In the genomic region with DNA sequence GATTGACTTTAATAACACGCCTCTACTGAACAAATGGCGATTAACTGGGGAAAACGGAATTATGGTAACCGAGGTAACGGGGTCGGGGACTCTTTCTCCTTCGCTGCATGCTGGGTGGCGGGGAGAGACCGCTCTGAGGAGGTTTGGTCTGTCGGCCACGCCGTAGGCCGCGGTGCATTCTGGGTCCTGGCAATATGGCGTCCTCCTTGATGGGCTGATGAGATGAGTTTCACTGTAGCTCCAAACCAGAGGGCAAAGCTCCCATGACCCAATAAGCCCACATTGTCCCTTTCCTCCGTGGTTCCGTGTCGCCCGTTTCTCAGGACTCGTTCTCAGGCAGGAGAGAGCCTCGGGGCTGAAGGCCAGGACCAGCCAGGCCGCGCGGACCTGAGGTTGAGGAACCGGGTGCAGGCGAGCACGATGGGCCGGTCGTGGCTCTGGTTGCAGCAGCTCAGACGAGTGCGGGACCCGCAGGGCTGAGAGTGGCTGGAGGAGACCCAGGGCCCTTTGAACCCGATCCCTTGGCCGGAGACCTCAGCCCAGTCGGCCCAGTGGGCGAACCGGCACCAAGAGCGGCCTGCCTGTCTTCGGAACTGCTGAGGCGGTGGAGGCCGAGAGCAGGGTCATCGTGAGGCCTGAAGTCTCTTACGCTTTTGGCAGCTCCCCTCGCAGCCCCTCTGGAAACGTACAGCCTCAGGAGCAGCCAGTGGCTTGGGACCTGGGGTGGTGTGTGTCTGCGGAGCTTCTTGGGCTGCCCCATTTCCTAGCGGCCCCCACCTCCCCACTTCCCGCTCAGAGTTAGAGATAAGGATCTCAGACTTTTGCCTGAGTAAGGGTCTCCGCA, we compare ENCODE assay signal across 8 cellular contexts. TPM values are rescaled to one million over a fixed set of nuclear protein-coding genes. Genes with fewer than 3 reads are reported as not detected.
DNase-seq lines count a peak whose midpoint lies in the region; FAIRE-seq and TF ChIP-seq lines count a peak whose summit lies in the region.

A gene with protein sequence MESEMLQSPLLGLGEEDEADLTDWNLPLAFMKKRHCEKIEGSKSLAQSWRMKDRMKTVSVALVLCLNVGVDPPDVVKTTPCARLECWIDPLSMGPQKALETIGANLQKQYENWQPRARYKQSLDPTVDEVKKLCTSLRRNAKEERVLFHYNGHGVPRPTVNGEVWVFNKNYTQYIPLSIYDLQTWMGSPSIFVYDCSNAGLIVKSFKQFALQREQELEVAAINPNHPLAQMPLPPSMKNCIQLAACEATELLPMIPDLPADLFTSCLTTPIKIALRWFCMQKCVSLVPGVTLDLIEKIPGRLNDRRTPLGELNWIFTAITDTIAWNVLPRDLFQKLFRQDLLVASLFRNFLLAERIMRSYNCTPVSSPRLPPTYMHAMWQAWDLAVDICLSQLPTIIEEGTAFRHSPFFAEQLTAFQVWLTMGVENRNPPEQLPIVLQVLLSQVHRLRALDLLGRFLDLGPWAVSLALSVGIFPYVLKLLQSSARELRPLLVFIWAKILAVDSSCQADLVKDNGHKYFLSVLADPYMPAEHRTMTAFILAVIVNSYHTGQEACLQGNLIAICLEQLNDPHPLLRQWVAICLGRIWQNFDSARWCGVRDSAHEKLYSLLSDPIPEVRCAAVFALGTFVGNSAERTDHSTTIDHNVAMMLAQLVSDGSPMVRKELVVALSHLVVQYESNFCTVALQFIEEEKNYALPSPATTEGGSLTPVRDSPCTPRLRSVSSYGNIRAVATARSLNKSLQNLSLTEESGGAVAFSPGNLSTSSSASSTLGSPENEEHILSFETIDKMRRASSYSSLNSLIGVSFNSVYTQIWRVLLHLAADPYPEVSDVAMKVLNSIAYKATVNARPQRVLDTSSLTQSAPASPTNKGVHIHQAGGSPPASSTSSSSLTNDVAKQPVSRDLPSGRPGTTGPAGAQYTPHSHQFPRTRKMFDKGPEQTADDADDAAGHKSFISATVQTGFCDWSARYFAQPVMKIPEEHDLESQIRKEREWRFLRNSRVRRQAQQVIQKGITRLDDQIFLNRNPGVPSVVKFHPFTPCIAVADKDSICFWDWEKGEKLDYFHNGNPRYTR (N-terminal part only) (plus strand): TSS at position 184 of the 844 bp plus-strand sequence. CDS start 792 bp downstream, outside the sequence.

- H2AFZ ChIP-seq in OCI-LY7 (ENCODE audit: low read length): peak within 1 kb of the TSS; percentile 80
- H2AFZ ChIP-seq in endothelial cell of umbilical vein (ENCODE audit: low read depth, low read length): peak within 1 kb of the TSS; percentile 94

- peak within 1 kb of the TSS; percentile 80 for H3K27ac ChIP-seq in HUES64 (ENCODE audit: low read depth, low read length)
- H3K27ac ChIP-seq in OCI-LY7 (ENCODE audit: low read depth, low read length, poor library complexity, severe bottlenecking): peak within 1 kb of the TSS; percentile 63
- H3K27ac ChIP-seq in endothelial cell of umbilical vein (ENCODE audit: insufficient read depth, low read depth, low read length): peak within 1 kb of the TSS; percentile 76

- peaks cover 14% of the 10 kb centered on the region for H3K27me3 Mint-ChIP-seq in mesothelial cell of epicardium (ENCODE audit: low read depth)

- peaks cover 27% of the 10 kb centered on the region for H3K4me1 Mint-ChIP-seq in mesothelial cell of epicardium

- H3K27me3 ChIP-seq in HUES64 (ENCODE audit: insufficient read depth, low read length) (peaks cover 5% of the 10 kb centered on the region; the same call in 1 of the 2 replicates), endothelial cell of umbilical vein (ENCODE audit: control insufficient read depth in 2 of 2, insufficient read depth in 2 of 2, low read length in 2 of 2) (no peaks in the 10 kb centered on the region)

- WGBS in HUES64: under 1% methylated on average over 49 of the region's 49 CpGs

- H3K4me3 Mint-ChIP-seq in mesothelial cell of epicardium: peak within 1 kb of the TSS; percentile 95

- H3K79me2 ChIP-seq in OCI-LY7 (ENCODE audit: insufficient read depth, low read depth, low read length): peaks cover 52% of the 10 kb centered on the region
- peaks cover 46% of the 10 kb centered on the region for H3K79me2 ChIP-seq in endothelial cell of umbilical vein (ENCODE audit: control insufficient read depth, insufficient read depth, low read length)

- H3K9me3 ChIP-seq in HUES64 (ENCODE audit: insufficient read depth, low read depth, low read length): no peaks in the 10 kb centered on the region
- no peaks in the 10 kb centered on the region for H3K9me3 ChIP-seq in OCI-LY7 (ENCODE audit: low read length)
- no peaks in the 10 kb centered on the region for H3K9me3 ChIP-seq in endothelial cell of umbilical vein (replicated peaks; ENCODE audit: control insufficient read depth, insufficient read depth, low read length)

- intact Hi-C loops in OCI-LY7 (cut with micrococcal nuclease; ENCODE audit: unreplicated experiment) (no loop called here), endothelial cell of umbilical vein (cut with micrococcal nuclease) (loop anchor here (2.0 to 10.0 kb wide), 2 partner anchors 30 to 290 kb away; no protein-coding TSS in a partner anchor)

- CTCF ChIA-PET in AG04449 (lab: Yijun Ruan, JAX) (interaction anchor here (1.3 to 1.5 kb wide), 2 partner anchors 16 to 31 kb away, joined by 3 to 4 read pairs; no protein-coding TSS in a partner anchor), OCI-LY7 (lab: Charles Lee; ENCODE audit: unreplicated experiment) (no interaction called here), endothelial cell of umbilical vein (lab: Charles Lee) (interaction anchor here (1.2 kb wide), 2 partner anchors 26 to 31 kb away, joined by 3 to 5 read pairs; no protein-coding TSS in a partner anchor)

- dilution Hi-C loops in endothelial cell of umbilical vein (cut with MboI; ENCODE audit: extremely low pct_ligation_motif_present, low sequenced_read_pairs): no loop called here

- peak; percentile 69 for TF ChIP-seq POLR2A in GM18951 (IDR thresholded peaks at IDR 0.05; ENCODE audit: extremely low read depth, insufficient read depth, insufficient read length)
- TF ChIP-seq POLR2A in endothelial cell of umbilical vein (IDR thresholded peaks at IDR 0.05; ENCODE audit: low read depth, low read length): peak; percentile 63

- peak; percentile 85 for FAIRE-seq in endothelial cell of umbilical vein (lab: Jason Lieb, UNC)

- H3K9me3 Mint-ChIP-seq in mesothelial cell of epicardium: no peaks in the 10 kb centered on the region

- BruUV-seq in OCI-LY7 (replicated peaks; lab: Mats Ljungman, UMichigan) (TSS peak; percentile 69), endothelial cell of umbilical vein (replicated peaks; lab: Mats Ljungman, UMichigan) (TSS peak; percentile 58)

- H3K4me3 ChIP-seq in AG04449 (ENCODE audit: low read depth, low read length) (peak within 1 kb of the TSS; percentile 97), HUES64 (ENCODE audit: low read length) (peak within 1 kb of the TSS; percentile 97), OCI-LY7 (ENCODE audit: low read depth, low read length, poor library complexity, severe bottlenecking) (peak within 1 kb of the TSS; percentile 92), endothelial cell of umbilical vein (replicated peaks in 1 of 3; ENCODE audit: insufficient read depth in 1 of 3, low read depth in 1 of 3, low read length in 3 of 3) (peak within 1 kb of the TSS; percentile 72 to 86 (median 78))

- H3K27ac Mint-ChIP-seq in mesothelial cell of epicardium: peak within 1 kb of the TSS; percentile 95

- no peaks in the 10 kb centered on the region for H3K36me3 Mint-ChIP-seq in mesothelial cell of epicardium

- no peaks in the 10 kb centered on the region for H3K9me2 ChIP-seq in OCI-LY7 (ENCODE audit: insufficient read depth, low read length)

- H4K20me1 ChIP-seq in OCI-LY7 (ENCODE audit: insufficient read depth, low read length) (peaks cover 10% of the 10 kb centered on the region), endothelial cell of umbilical vein (replicated peaks; ENCODE audit: control insufficient read depth, extremely low read depth, insufficient read depth, low read length) (no peaks in the 10 kb centered on the region)

- DNase-seq in AG04449 (ENCODE audit: low read depth, low spot score) (peak; percentile 46), OCI-LY7 (ENCODE audit: low spot score) (peak; percentile 92), endothelial cell of umbilical vein (ENCODE audit: low read depth, low spot score) (peak; percentile 95), mesothelial cell of epicardium (ENCODE audit: low spot score in 2 of 2, unreplicated experiment in 2 of 2) (peak; percentile 77 to 89)
- peak; percentile 92 for DNase-seq in activated CD8-positive, alpha-beta memory T cell treated with anti-CD3 and anti-CD28 coated beads, Interleukin-2, amount 50 U/mL, for 48 hours
- peak; percentile 71 for DNase-seq in stimulated activated CD8-positive, alpha-beta memory T cell treated with anti-CD3 and anti-CD28 coated beads, Interleukin-15, amount 100 ng/mL, for 24 hours (ENCODE audit: low read depth)

- H3K4me2 ChIP-seq in OCI-LY7 (ENCODE audit: low read length) (peak within 1 kb of the TSS; percentile 98), endothelial cell of umbilical vein (ENCODE audit: insufficient read depth, low read length) (peak within 1 kb of the TSS; percentile 87)

- peaks cover 3% of the 10 kb centered on the region; the same call in 1 of the 2 replicates for H3K36me3 ChIP-seq in HUES64 (ENCODE audit: insufficient read depth, low read length)
- peaks cover 14% of the 10 kb centered on the region; the same call in 1 of the 2 replicates for H3K36me3 ChIP-seq in OCI-LY7 (ENCODE audit: insufficient read depth, low read length)
- no peaks in the 10 kb centered on the region for H3K36me3 ChIP-seq in endothelial cell of umbilical vein (ENCODE audit: control insufficient read depth in 2 of 2, extremely low read depth in 1 of 2, insufficient read depth in 2 of 2, low read length in 2 of 2)

- H3K9ac ChIP-seq in HUES64 (ENCODE audit: low read depth, low read length) (peak within 1 kb of the TSS; percentile 97), endothelial cell of umbilical vein (replicated peaks; ENCODE audit: extremely low read depth, insufficient read depth, low read length) (peak within 1 kb of the TSS; percentile 93)

- POLR2A ChIA-PET in AG04449 (lab: Yijun Ruan, JAX) (interaction anchor here (0.7 to 1.5 kb wide), 4 partner anchors 15 to 93 kb away, joined by 3 to 11 read pairs (median 3); no protein-coding TSS in a partner anchor), OCI-LY7 (lab: Charles Lee) (no interaction called here), endothelial cell of umbilical vein (lab: Charles Lee) (interaction anchor here (1.2 kb wide), 1 partner anchor 90 kb away, joined by 3 read pairs; no protein-coding TSS in a partner anchor)

- H3K4me1 ChIP-seq in HUES64 (ENCODE audit: insufficient read depth, low read length): peaks cover 10% of the 10 kb centered on the region; the same call in 1 of the 2 replicates
- peaks cover 26% of the 10 kb centered on the region for H3K4me1 ChIP-seq in OCI-LY7 (ENCODE audit: insufficient read depth, low read length, poor library complexity, severe bottlenecking)
- H3K4me1 ChIP-seq in endothelial cell of umbilical vein (ENCODE audit: control insufficient read depth, extremely low read depth, insufficient read depth, low read length): peaks cover 12% of the 10 kb centered on the region

- in situ Hi-C loops in GM18951 (cut with MboI; ENCODE audit: low sequenced_read_pairs, unreplicated experiment): no loop called here

- TF ChIP-seq CTCF in AG04449 (IDR thresholded peaks at IDR 0.05; ENCODE audit: insufficient read depth, low read length, missing control alignments) (no peak), OCI-LY7 (conservative IDR thresholded peaks at IDR 0.05; ENCODE audit: low read length) (no peak), endothelial cell of umbilical vein (IDR thresholded peaks at IDR 0.05; ENCODE audit: extremely low read depth in 1 of 2, insufficient read depth in 1 of 2, low read depth in 1 of 2, low read length in 2 of 2) (no peak), mesothelial cell of epicardium (IDR thresholded peaks at IDR 0.05; ENCODE audit: unreplicated experiment) (no peak)

- no peaks in the 10 kb centered on the region for H3K9me1 ChIP-seq in endothelial cell of umbilical vein (replicated peaks; ENCODE audit: control insufficient read depth, extremely low read depth, insufficient read depth, low read length)

RNA-seq across cellular contexts. Expression of the gene that starts here (rescaled TPM):
- 13.6 TPM for polyA plus RNA-seq in HUES64 (2013, experiment 1 of 2)
- polyA plus RNA-seq in HUES64 (2013, experiment 2 of 2): 14.2 TPM
- 41.3 and 48.1 TPM in 2 replicates for total RNA-seq in OCI-LY7 (2014; rRNA removed; shearing (Covaris generic))
- total RNA-seq in OCI-LY7 (2022) (80.1 and 87.8 TPM in 2 replicates), endothelial cell of umbilical vein (37.0 and 41.8 TPM in 2 replicates), mesothelial cell of epicardium (46.1 to 53.7 TPM (median 47.8 TPM) in 3 replicates)
- polyA plus RNA-seq in endothelial cell of umbilical vein: 10.7 and 11.5 TPM in 2 replicates
- 8.8 and 10.4 TPM in 2 replicates for polyA plus RNA-seq in endothelial cell of umbilical vein (2011; cell fraction: cytosol; rRNA removed)
- 23.5 and 24.7 TPM in 2 replicates for polyA plus RNA-seq in endothelial cell of umbilical vein (2011; cell fraction: nucleus; rRNA removed)
- 19.5 and 23.2 TPM in 2 replicates for polyA plus RNA-seq in endothelial cell of umbilical vein (2012)
- polyA minus RNA-seq in endothelial cell of umbilical vein: 27.7 and 39.0 TPM in 2 replicates
- 19.4 TPM for polyA minus RNA-seq in endothelial cell of umbilical vein (2011; cell fraction: cytosol; rRNA and poly(A)+ RNA removed)
- 58.5 and 61.8 TPM in 2 replicates for polyA minus RNA-seq in endothelial cell of umbilical vein (2011; cell fraction: nucleus; rRNA and poly(A)+ RNA removed)

Comparison
In these comparisons a context has a peak if more than half of its experiments do, and no peak if none do; other contexts are left out.
1. Peak in every context shown above with its lines: DNase-seq, H3K4me3 ChIP-seq and H3K27ac ChIP-seq.